In genomic region chr4:182768821-182769220, GRCh38 we compare ENCODE assay signal across 1 cellular context.
TF ChIP-seq lines count a peak whose summit lies in the region.

No MANE protein-coding gene starts in this region.

TF ChIP-seq in GM23338, 12 proteins besides CTCF, POLR2A, EP300 and RAD21 (continued from another document):
- TF ChIP-seq REST (IDR thresholded peaks at IDR 0.05; ENCODE audit: unreplicated experiment) (no peak), ZNF462 (CRISPR knock-in tag; IDR thresholded peaks at IDR 0.05) (no peak), STAT1 (IDR thresholded peaks at IDR 0.05; ENCODE audit: unreplicated experiment) (no peak), EZH2 (IDR thresholded peaks at IDR 0.05; ENCODE audit: low read depth, unreplicated experiment) (no peak), POLR2AphosphoS5 (IDR thresholded peaks at IDR 0.05; ENCODE audit: low read depth) (no peak), EZH2phosphoT487 (IDR thresholded peaks at IDR 0.05; ENCODE audit: unreplicated experiment) (no peak), CREB1 (CRISPR knock-in tag; IDR thresholded peaks at IDR 0.05; ENCODE audit: low read depth) (no peak), NANOG (IDR thresholded peaks at IDR 0.05; ENCODE audit: borderline replicate concordance) (no peak), JUNB (IDR thresholded peaks at IDR 0.05; ENCODE audit: unreplicated experiment) (no peak), ZNF331 (CRISPR knock-in tag; IDR thresholded peaks at IDR 0.05; ENCODE audit: low read depth) (no peak)
TF ChIP-seq in GM23338: peak in this region for 0.
